Comparison of ENCODE assay signal across 26 cellular contexts in the genomic region with DNA sequence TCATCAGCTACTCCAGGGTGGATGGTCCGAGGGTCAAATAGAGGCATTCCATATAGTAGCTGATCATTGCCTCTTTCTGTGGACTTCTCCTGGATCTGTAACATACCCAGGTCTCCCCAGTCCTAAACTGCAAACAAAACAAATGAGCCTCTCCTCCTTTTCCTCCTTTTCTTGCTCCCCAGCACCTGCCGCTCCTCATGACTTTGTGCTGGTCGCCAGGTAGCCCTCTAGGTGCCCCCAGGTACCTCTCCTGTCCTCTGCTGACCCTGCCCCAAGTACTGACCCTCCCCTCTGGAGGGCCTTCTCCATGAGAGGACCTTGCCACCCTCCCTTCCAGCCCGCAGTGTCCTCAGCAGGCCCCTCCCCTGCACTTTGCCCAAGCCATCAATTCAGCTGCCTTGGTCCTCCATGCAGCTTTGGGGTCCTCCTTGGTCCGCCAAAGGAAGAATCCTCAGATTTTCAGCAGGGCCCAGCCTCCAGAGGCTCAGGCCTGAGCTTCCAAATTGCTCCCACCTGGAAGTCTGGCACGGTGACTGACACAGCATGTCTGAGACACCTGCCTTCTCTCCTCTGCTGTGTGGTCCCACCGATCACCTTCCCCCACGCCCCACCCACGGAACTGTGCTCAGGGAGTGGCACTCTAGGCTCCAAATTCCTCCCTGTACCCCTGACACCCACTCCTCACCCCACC.
A peak's percentile ranks its signal among the peaks of the same experiment; 100 is the strongest.
DNase-seq lines count a peak whose midpoint lies in the region; ATAC-seq, FAIRE-seq and TF ChIP-seq lines count a peak whose summit lies in the region.
"Had no signal": no experiment of that assay in that cellular context is flagged by ENCODE, and none has a peak within 500 bp of the region (broad histone marks: within the 10 kb centered on the region; RNA-seq: fewer than 3 reads in every experiment).

No MANE protein-coding gene starts in this region.

- no peak for FAIRE-seq in GM12891 (lab: Jason Lieb, UNC)
- FAIRE-seq: G401.6, TTC549 had no signal

- H3K27ac ChIP-seq in RWPE2 (ENCODE audit: poor library complexity, severe bottlenecking) (no peak overlapping the region), sigmoid colon (no peak overlapping the region)
- H3K27ac ChIP-seq: thoracic aorta had no signal

- H3K36me3 ChIP-seq in BE2C, result no peaks in the 10 kb centered on the region
- peaks cover 8% of the 10 kb centered on the region; the same call in 1 of the 2 replicates for H3K36me3 ChIP-seq in RWPE2 (ENCODE audit: low read depth)
- H3K36me3 ChIP-seq in sigmoid colon, result peaks cover 0 to 54% (median 5%) of the 10 kb centered on the region in 4 donors

- intact Hi-C loops in sigmoid colon (cut with DNase I), result no loop called here

- H3K27me3 ChIP-seq in BE2C (no peaks in the 10 kb centered on the region), RWPE2 (ENCODE audit: insufficient read depth, poor library complexity, severe bottlenecking) (no peaks in the 10 kb centered on the region), sigmoid colon (no peaks in the 10 kb centered on the region)

- WGBS in sigmoid colon, 2 donors, result 88% methylated on average over 9 of the region's 9 CpGs

- TF ChIP-seq EP300 in sigmoid colon (IDR thresholded peaks at IDR 0.05), result no peak

- no peaks in the 10 kb centered on the region for H3K4me1 ChIP-seq in BE2C
- H3K4me1 ChIP-seq in RWPE2 (ENCODE audit: insufficient read depth, poor library complexity, severe bottlenecking), result peaks cover 2% of the 10 kb centered on the region
- no peaks in the 10 kb centered on the region for H3K4me1 ChIP-seq in sigmoid colon

- TF ChIP-seq POLR2A in sigmoid colon (IDR thresholded peaks at IDR 0.05), result no peak
- no peak for TF ChIP-seq POLR2A in GM12891 (IDR thresholded peaks at IDR 0.05; ENCODE audit: low read depth, low read length)

- ATAC-seq in RWPE2 (ENCODE audit: low read depth), result no peak
- ATAC-seq: activated CD4-positive, alpha-beta T cell treated with anti-CD3 and anti-CD28 coated beads for 36 hours; GM23338; left ventricle myocardium superior had no signal

- DNase-seq in BE2C (peak; percentile 1), RWPE2 (ENCODE audit: low spot score) (peak; percentile 52), islet precursor cell (peak; percentile 46), sigmoid colon (peak; percentile 56), Ammon's horn (ENCODE audit: low spot score) (no peak), NCI-H1417 treated with DMSO at 0.1 percent for 48 hours (lab: John Stamatoyannopoulos, UW) (no peak), GM12891 (ENCODE audit: insufficient read length, low spot score) (no peak), cortex of kidney (lab: John Stamatoyannopoulos, UW) (no peak)
- DNase-seq: activated CD4-positive, alpha-beta T cell treated with anti-CD3 and anti-CD28 coated beads for 36 hours; activated naive CD4-positive, alpha-beta T cell treated with anti-CD3 and anti-CD28 coated beads, Interleukin-2, amount 10 ng/mL, durations not matched to agents 7 days and 5 days; activated T-cell treated with anti-CD3 and anti-CD28 coated beads for 4 hours; CD4-positive, alpha-beta memory T cell; central memory CD4-positive, alpha-beta T cell; effector CD8-positive, alpha-beta T cell; KBM-7; left ventricle myocardium superior; NCI-H187; NCI-H82; nucleus accumbens; OCI-M1; SHP77 treated with DMSO at 0.1 percent for 48 hours; stimulated activated CD4-positive, alpha-beta T cell treated with anti-CD3 and anti-CD28 coated beads, Interleukin-15, amount 100 ng/mL, for 24 hours had no signal

- H3K4me3 ChIP-seq in BE2C (ENCODE audit: low read depth, low read length) (no peak overlapping the region), RWPE2 (ENCODE audit: severe bottlenecking) (no peak overlapping the region), sigmoid colon (no peak overlapping the region)
- H3K4me3 ChIP-seq: GM23338, thoracic aorta had no signal

- TF ChIP-seq CTCF in BE2C (IDR thresholded peaks at IDR 0.05; ENCODE audit: low read depth, low read length) (no peak), RWPE2 (IDR thresholded peaks at IDR 0.05; ENCODE audit: poor library complexity, severe bottlenecking) (no peak), sigmoid colon (IDR thresholded peaks at IDR 0.05) (no peak)

- no peaks in the 10 kb centered on the region for H3K9me3 ChIP-seq in BE2C
- no peaks in the 10 kb centered on the region for H3K9me3 ChIP-seq in RWPE2 (ENCODE audit: severe bottlenecking)
- peaks cover 0 to 6% (median 0%) of the 10 kb centered on the region in 4 donors for H3K9me3 ChIP-seq in sigmoid colon

TF ChIP-seq in GM12891, 5 proteins besides CTCF, POLR2A, EP300 and RAD21:
- TF ChIP-seq PAX5 (IDR thresholded peaks at IDR 0.05; ENCODE audit: insufficient read depth, low read length, severe bottlenecking) (no peak), POLR2AphosphoS5 (IDR thresholded peaks at IDR 0.05; ENCODE audit: low read depth, low read length) (no peak), POU2F2 (IDR thresholded peaks at IDR 0.05; ENCODE audit: low read depth, low read length) (no peak), SPI1 (IDR thresholded peaks at IDR 0.05; ENCODE audit: low read depth, low read length) (no peak), TAF1 (IDR thresholded peaks at IDR 0.05; ENCODE audit: low read depth, low read length) (no peak)

Comparison
In these comparisons a context has a peak if more than half of its experiments do, and no peak if none do; other contexts are left out.
1. DNase-seq: peak in BE2C (single experiment), RWPE2 (single experiment), islet precursor cell (single experiment) and sigmoid colon (single experiment); none in Ammon's horn (single experiment), NCI-H1417 treated with DMSO at 0.1 percent for 48 hours (single experiment), GM12891 (single experiment) and cortex of kidney (single experiment).